Comparison of ENCODE assay signal across 1 cellular context in genomic region chr20:17885076-17885475, GRCh38.
TF ChIP-seq lines count a peak whose summit lies in the region.

No MANE protein-coding gene starts in this region.

TF ChIP-seq in HepG2, 621 proteins besides CTCF, POLR2A, EP300 and RAD21:
- TF ChIP-seq FOXO4 (CRISPR knock-in tag; conservative IDR thresholded peaks at IDR 0.05) (no peak), ZSCAN5A (CRISPR knock-in tag; IDR thresholded peaks at IDR 0.05; ENCODE audit: borderline replicate concordance) (0 out of 2 replicates have a peak, but pooled peaks have one; percentile 14)
TF ChIP-seq in HepG2: peak in this region for 1.
